In the genomic region with DNA sequence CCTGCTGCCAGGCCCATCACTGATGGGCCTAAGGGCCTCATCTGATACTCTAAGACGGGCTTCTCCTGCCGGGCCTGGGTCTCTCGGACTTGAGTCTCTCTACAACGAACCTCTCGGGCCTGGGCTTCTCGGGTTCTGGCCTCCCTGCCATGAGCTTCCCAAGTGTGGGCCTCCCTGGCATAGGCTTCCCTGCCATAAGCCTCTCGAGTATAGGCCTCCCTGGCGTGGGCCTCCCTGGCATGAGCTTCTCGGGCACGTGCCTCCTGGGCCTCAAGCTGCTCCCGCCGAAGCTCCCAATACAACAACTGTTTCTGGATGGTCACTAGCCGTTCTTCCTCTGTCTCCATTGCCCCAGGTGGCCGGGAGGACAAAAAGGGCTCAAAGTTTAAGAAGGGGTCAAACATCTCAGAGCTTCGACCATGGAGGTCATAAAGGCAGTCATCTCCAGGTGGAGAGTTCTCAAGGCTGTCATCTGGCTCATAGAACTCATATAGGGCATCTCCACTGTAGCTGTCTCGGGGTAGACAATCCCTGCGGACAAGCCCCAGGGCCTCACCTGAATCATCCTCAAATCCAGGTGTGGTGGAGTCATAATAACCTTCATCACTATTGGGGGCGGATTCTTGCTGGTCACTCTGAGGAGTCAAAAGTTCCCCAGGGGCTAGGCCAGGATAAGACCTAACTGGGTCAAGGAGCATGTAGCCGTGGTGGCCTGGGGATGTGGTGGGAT, we compare ENCODE assay signal across 19 cellular contexts. TPM values are rescaled to one million over a fixed set of nuclear protein-coding genes. Genes with fewer than 3 reads are reported as not detected.
DNase-seq lines count a peak whose midpoint lies in the region; ATAC-seq, FAIRE-seq and TF ChIP-seq lines count a peak whose summit lies in the region.
"Had no signal": no experiment of that assay in that cellular context is flagged by ENCODE, and none has a peak within 500 bp of the region (broad histone marks: within the 10 kb centered on the region; RNA-seq: fewer than 3 reads in every experiment).

No MANE protein-coding gene starts in this region.

- H3K4me3 ChIP-seq in HepG2 (replicated peaks in 1 of 3; ENCODE audit: insufficient read depth in 1 of 3, low read depth in 2 of 3, low read length in 3 of 3) (no peak overlapping the region), right lobe of liver (no peak overlapping the region), K562 (no peak overlapping the region)
- H3K4me3 ChIP-seq: BLaER1 treated with 17β-estradiol and CSF1 and Interleukin-3, amounts not matched to agents 10 nM and 100 nM; GM23338 had no signal

- H3K4me2 ChIP-seq in HepG2 (ENCODE audit: low read depth, low read length) (no peak overlapping the region), K562 (ENCODE audit: insufficient read depth, low read length) (no peak overlapping the region)
- H3K4me2 ChIP-seq: BLaER1 treated with 17β-estradiol and CSF1 and Interleukin-3, amounts not matched to agents 10 nM and 100 nM; GM23338 had no signal

- no peak overlapping the region for H3K27ac Mint-ChIP-seq in osteocyte (ENCODE audit: unreplicated experiment)
- H3K27ac Mint-ChIP-seq: CD4-positive, CD25-positive, alpha-beta regulatory T cell; GM23338; H9 had no signal

- CTCF ChIA-PET in HepG2 (lab: Yijun Ruan, JAX; ENCODE audit: low intra/inter-chr PET ratio, low total read pairs): no interaction called here
- CTCF ChIA-PET in K562 (lab: Yijun Ruan, JAX; ENCODE audit: low intra/inter-chr PET ratio): no interaction called here

- no peaks in the 10 kb centered on the region for H3K4me1 Mint-ChIP-seq in osteocyte (ENCODE audit: unreplicated experiment)

- H3K9ac ChIP-seq in HepG2 (ENCODE audit: insufficient read depth, low read depth, low read length): no peak overlapping the region
- no peak overlapping the region for H3K9ac ChIP-seq in K562 (ENCODE audit: insufficient read depth in 1 of 2, low read depth in 2 of 2, low read length in 2 of 2)
- H3K9ac ChIP-seq: BLaER1 treated with 17β-estradiol and CSF1 and Interleukin-3, amounts not matched to agents 10 nM and 100 nM had no signal

- H4K20me1 ChIP-seq in HepG2 (ENCODE audit: insufficient read depth, low read length) (no peaks in the 10 kb centered on the region), K562 (replicated peaks; ENCODE audit: control insufficient read depth, insufficient read depth, low read length) (no peaks in the 10 kb centered on the region)

- H3K27me3 ChIP-seq in HepG2 (ENCODE audit: control insufficient read depth in 1 of 2, insufficient read depth in 2 of 2, low read length in 2 of 2): no peaks in the 10 kb centered on the region
- no peaks in the 10 kb centered on the region for H3K27me3 ChIP-seq in right lobe of liver
- H3K27me3 ChIP-seq in K562 (ENCODE audit: control insufficient read depth in 2 of 2, insufficient read depth in 2 of 2, low read length in 2 of 2): no peaks in the 10 kb centered on the region

- POLR2A ChIA-PET in HepG2 (lab: Yijun Ruan, JAX): no interaction called here
- POLR2A ChIA-PET in K562 (lab: Yijun Ruan, JAX): no interaction called here

- in situ Hi-C loops in HepG2 (cut with HindIII; ENCODE audit: extremely low pct_ligation_motif_present, low pct_unique_long_range_greater_than_20kb) (no loop called here), K562 (cut with MboI) (no loop called here)

- DNase-seq in HepG2 (ENCODE audit: low spot score): no peak
- no peak for DNase-seq in right lobe of liver
- no peak for DNase-seq in K562 (ENCODE audit: extremely low read depth in 1 of 4, low spot score in 3 of 4)
- DNase-seq in osteocyte (ENCODE audit: extremely low spot score, unreplicated experiment): peak; percentile 81
- no peak for DNase-seq in caudate nucleus (lab: John Stamatoyannopoulos, UW)
- DNase-seq: ACHN; Calu3; CD4-positive, CD25-positive, alpha-beta regulatory T cell; DMS79; H9; KBM-7 had no signal

- 100% methylated on average over 4 of the region's 19 CpGs for WGBS in HepG2 (ENCODE audit: low lambda C conversion rate)
- 40% methylated on average over 2 of the region's 19 CpGs for WGBS in right lobe of liver (ENCODE audit: insufficient coverage, low coverage, low lambda C conversion rate, missing lambda C conversion rate)
- WGBS in K562 (ENCODE audit: insufficient coverage, low coverage, missing lambda C conversion rate): 60% methylated on average over 8 of the region's 19 CpGs

- H3K4me3 Mint-ChIP-seq in osteocyte (ENCODE audit: unreplicated experiment): no peak overlapping the region
- H3K4me3 Mint-ChIP-seq: CD4-positive, CD25-positive, alpha-beta regulatory T cell; GM23338; H9 had no signal

- TF ChIP-seq RAD21 in HepG2 (CRISPR knock-in tag; IDR thresholded peaks at IDR 0.05): no peak
- TF ChIP-seq RAD21 in K562 (CRISPR knock-in tag; conservative IDR thresholded peaks at IDR 0.05 in 1 of 2, IDR thresholded peaks at IDR 0.05 in 1 of 2): no peak

- H3K4me1 ChIP-seq in HepG2 (ENCODE audit: insufficient read depth, low read length): peaks cover 12% of the 10 kb centered on the region
- H3K4me1 ChIP-seq in right lobe of liver: no peaks in the 10 kb centered on the region
- no peaks in the 10 kb centered on the region for H3K4me1 ChIP-seq in K562 (replicated peaks in 1 of 2; ENCODE audit: control insufficient read depth in 2 of 2, insufficient read depth in 2 of 2, low read length in 2 of 2)
- H3K4me1 ChIP-seq: BLaER1 treated with 17β-estradiol and CSF1 and Interleukin-3, amounts not matched to agents 10 nM and 100 nM had no signal

- H3K9me3 ChIP-seq in HepG2 (ENCODE audit: low read length) (no peaks in the 10 kb centered on the region), right lobe of liver (no peaks in the 10 kb centered on the region), K562 (replicated peaks; ENCODE audit: control insufficient read depth, insufficient read depth, low read depth, low read length) (no peaks in the 10 kb centered on the region)
- H3K9me3 ChIP-seq: BLaER1 treated with 17β-estradiol and CSF1 and Interleukin-3, amounts not matched to agents 10 nM and 100 nM had no signal

- FAIRE-seq in HepG2 (lab: Jason Lieb, UNC): no peak
- no peak for FAIRE-seq in K562 (lab: Jason Lieb, UNC)
- FAIRE-seq: GM12891 had no signal

- H3K9me3 Mint-ChIP-seq in osteocyte (ENCODE audit: unreplicated experiment): peaks cover 3% of the 10 kb centered on the region
- H3K9me3 Mint-ChIP-seq: GM23338 had no signal

- H3K36me3 ChIP-seq in HepG2 (replicated peaks in 1 of 2; ENCODE audit: control insufficient read depth in 1 of 2, insufficient read depth in 2 of 2, low read length in 2 of 2) (peaks cover 1 to 3% of the 10 kb centered on the region in 2 experiments; a peak in 3 of 5 replicates), right lobe of liver (no peaks in the 10 kb centered on the region), K562 (ENCODE audit: control insufficient read depth, insufficient read depth, low read length) (peaks cover 2% of the 10 kb centered on the region; the same call in 1 of the 3 replicates)

- intact Hi-C loops in HepG2 (cut with micrococcal nuclease; ENCODE audit: unreplicated experiment) (no loop called here), right lobe of liver (cut with DNase I) (no loop called here), K562 (cut with micrococcal nuclease) (no loop called here)

- no peak overlapping the region for H3K27ac ChIP-seq in HepG2 (ENCODE audit: extremely low read length, insufficient read depth, low read length)
- H3K27ac ChIP-seq in right lobe of liver: no peak overlapping the region
- H3K27ac ChIP-seq in K562 (ENCODE audit: extremely low read depth, low read depth, low read length): no peak overlapping the region
- H3K27ac ChIP-seq in caudate nucleus (ENCODE audit: low read depth, low read length): no peak overlapping the region
- H3K27ac ChIP-seq: BLaER1 treated with 17β-estradiol and CSF1 and Interleukin-3, amounts not matched to agents 10 nM and 100 nM; HL-60 had no signal

- TF ChIP-seq POLR2A in HepG2 (IDR thresholded peaks at IDR 0.05; ENCODE audit: insufficient read depth in 1 of 2, low read depth in 2 of 2, low read length in 2 of 2) (no peak), right lobe of liver (IDR thresholded peaks at IDR 0.05) (no peak), K562 (conservative IDR thresholded peaks at IDR 0.05) (no peak)

- no peak overlapping the region for H2AFZ ChIP-seq in HepG2 (ENCODE audit: low read length)
- no peak overlapping the region for H2AFZ ChIP-seq in K562 (ENCODE audit: low read depth, low read length)
- H2AFZ ChIP-seq: GM23338 had no signal

- no peak for TF ChIP-seq CTCF in HepG2 (CRISPR knock-in tag; IDR thresholded peaks at IDR 0.05)
- TF ChIP-seq CTCF in right lobe of liver (IDR thresholded peaks at IDR 0.05): no peak
- TF ChIP-seq CTCF in K562 (IDR thresholded peaks at IDR 0.05 in 2 of 3, conservative IDR thresholded peaks at IDR 0.05 in 1 of 3; ENCODE audit: insufficient read depth in 2 of 3, low read depth in 1 of 3, low read length in 3 of 3): no peak
- TF ChIP-seq CTCF in osteocyte (IDR thresholded peaks at IDR 0.05): no peak

- H3K79me2 ChIP-seq in HepG2 (ENCODE audit: insufficient read depth, low read length) (no peaks in the 10 kb centered on the region), K562 (ENCODE audit: control insufficient read depth, insufficient read depth, low read length) (no peaks in the 10 kb centered on the region)

- ATAC-seq in HepG2 (no peak), right lobe of liver (no peak), K562 (no peak), HG02938 (IDR thresholded peaks at IDR 0.05; ENCODE audit: unreplicated experiment) (no peak), GM18502 (IDR thresholded peaks at IDR 0.05; ENCODE audit: poor library complexity, unreplicated experiment) (no peak)
- ATAC-seq: GM23338 had no signal

- TF ChIP-seq EP300 in HepG2 (IDR thresholded peaks at IDR 0.05; ENCODE audit: low read depth in 2 of 2, low read length in 2 of 2): no peak
- TF ChIP-seq EP300 in HepG2 (CRISPR knock-in tag; IDR thresholded peaks at IDR 0.05; ENCODE audit: borderline replicate concordance): no peak
- TF ChIP-seq EP300 in K562 (IDR thresholded peaks at IDR 0.05; ENCODE audit: low read length): no peak

- BruUV-seq in HepG2 (replicated peaks; lab: Mats Ljungman, UMichigan) (TSS peak; percentile 20), K562 (replicated peaks; lab: Mats Ljungman, UMichigan) (TSS peak; percentile 25)

- H3K9me1 ChIP-seq in K562 (ENCODE audit: control insufficient read depth, insufficient read depth, low read length): no peaks in the 10 kb centered on the region

- peaks cover 7% of the 10 kb centered on the region for H3K36me3 Mint-ChIP-seq in osteocyte (ENCODE audit: unreplicated experiment)

- no peaks in the 10 kb centered on the region for H3K27me3 Mint-ChIP-seq in osteocyte (ENCODE audit: unreplicated experiment)
- H3K27me3 Mint-ChIP-seq: CD4-positive, CD25-positive, alpha-beta regulatory T cell had no signal

RNA-seq across cellular contexts. Expression of gene AMER1, which starts 14.1 kb away (rescaled TPM):
- 10.4 and 10.8 TPM in 2 replicates for total RNA-seq in HepG2 (2016; rRNA removed; fragmentation: Illumina TruSeq; extraction: Trizol)
- total RNA-seq in HepG2 (2016; cell fraction: cytosol; rRNA removed; fragmentation: Illumina TruSeq; extraction: Trizol; ENCODE audit: low read depth): 0.61 and 0.71 TPM in 2 replicates
- 9.1 and 10.4 TPM in 2 replicates for total RNA-seq in HepG2 (2016; cell fraction: insoluble cytoplasmic fraction; rRNA removed; fragmentation: Illumina TruSeq; extraction: Trizol)
- 3.6 and 3.8 TPM in 2 replicates for total RNA-seq in HepG2 (2016; cell fraction: membrane; rRNA removed; fragmentation: Illumina TruSeq; extraction: Trizol)
- 11.8 and 13.9 TPM in 2 replicates for total RNA-seq in HepG2 (2016; cell fraction: nucleus; rRNA removed; fragmentation: Illumina TruSeq; extraction: Trizol)
- polyA plus RNA-seq in HepG2 (2011; rRNA removed): 2.8 and 3.1 TPM in 2 replicates
- 1.6 and 2.0 TPM in 2 replicates for polyA plus RNA-seq in HepG2 (2011; cell fraction: cytosol; rRNA removed)
- 4.2 and 4.7 TPM in 2 replicates for polyA plus RNA-seq in HepG2 (2011; cell fraction: nucleus; rRNA removed)
- polyA plus RNA-seq in HepG2 (2012): 3.6 and 4.0 TPM in 2 replicates
- polyA plus RNA-seq in HepG2 (2016; cell fraction: cytosol; fragmentation: Illumina TruSeq; extraction: Trizol; ENCODE audit: low read depth): 0.17 and 0.29 TPM in 2 replicates
- polyA plus RNA-seq in HepG2 (2016; cell fraction: insoluble cytoplasmic fraction; fragmentation: Illumina TruSeq; extraction: Trizol; ENCODE audit: low read depth): 5.3 and 6.3 TPM in 2 replicates
- polyA plus RNA-seq in HepG2 (2016; cell fraction: membrane; fragmentation: Illumina TruSeq; extraction: Trizol; ENCODE audit: low read depth): 1.0 and 1.1 TPM in 2 replicates
- 9.9 and 11.4 TPM in 2 replicates for polyA plus RNA-seq in HepG2 (2016; cell fraction: nucleus; fragmentation: Illumina TruSeq; extraction: Trizol; ENCODE audit: insufficient read depth, low read depth)
- polyA minus RNA-seq in HepG2 (2011; rRNA and poly(A)+ RNA removed; ENCODE audit: low replicate concordance): 8.5 and 12.3 TPM in 2 replicates
- polyA minus RNA-seq in HepG2 (2011; cell fraction: cytosol; rRNA and poly(A)+ RNA removed): 2.5 and 3.5 TPM in 2 replicates
- polyA minus RNA-seq in HepG2 (2011; cell fraction: nucleus; rRNA and poly(A)+ RNA removed): 7.6 and 9.1 TPM in 2 replicates
- total RNA-seq in right lobe of liver: 1 to 10 TPM; 1.6 to 4.9 (median 2.6) TPM
- 5.1 and 6.5 TPM in 2 replicates for total RNA-seq in K562 (2011; cell fraction: chromatin; rRNA removed; ENCODE audit: low replicate concordance)
- total RNA-seq in K562 (2011; cell fraction: nucleolus; rRNA removed): 3.9 and 4.3 TPM in 2 replicates
- total RNA-seq in K562 (2011; cell fraction: nucleoplasm; rRNA removed): 5.2 and 5.6 TPM in 2 replicates
- total RNA-seq in K562 (2014; rRNA removed): 3.0 and 4.2 TPM in 2 replicates
- 3.5 TPM in 2 replicates for total RNA-seq in K562 (2014; rRNA removed; fragmentation: Illumina TruSeq; extraction: Trizol)
- 4.3 and 4.6 TPM in 2 replicates for total RNA-seq in K562 (2015; rRNA removed; fragmentation: Illumina TruSeq; extraction: Trizol)
- 4.6 and 5.0 TPM in 2 replicates for total RNA-seq in K562 (2021)
- 1.6 and 2.3 TPM in 2 replicates for polyA plus RNA-seq in K562 (2011; rRNA removed)
- 1.4 and 1.8 TPM in 2 replicates for polyA plus RNA-seq in K562 (2011; cell fraction: cytosol; rRNA removed)
- 1.4 and 2.2 TPM in 2 replicates for polyA plus RNA-seq in K562 (2011; cell fraction: nucleus; rRNA removed)
- polyA plus RNA-seq in K562 (2012): 0.96 and 2.5 TPM in 2 replicates
- 3.8 and 4.6 TPM in 2 replicates for polyA plus RNA-seq in K562 (2014; fragmentation: Illumina TruSeq; extraction: Trizol)
- under 1 TPM; 0.29 to 0.46 TPM for polyA plus RNA-seq in K562 (2014; fragmentation: Nextera tagmentation; extraction: Ambion mirVana)
- 2.3 and 3.5 TPM in 2 replicates for polyA plus RNA-seq in K562 (2014; rRNA removed)
- polyA minus RNA-seq in K562 (2011; rRNA and poly(A)+ RNA removed): 3.3 and 4.9 TPM in 2 replicates
- polyA minus RNA-seq in K562 (2011; cell fraction: cytosol; rRNA and poly(A)+ RNA removed): 2.2 and 2.9 TPM in 2 replicates
- polyA minus RNA-seq in K562 (2011; cell fraction: nucleus; rRNA and poly(A)+ RNA removed): 1.9 and 2.3 TPM in 2 replicates
- total RNA-seq in osteocyte: 4.8 and 5.0 TPM in 2 replicates

RNA-seq across cellular contexts. Expression of gene ASB12, which starts 39.0 kb away (rescaled TPM):
- not detected in 2 replicates for total RNA-seq in HepG2 (2016; rRNA removed; fragmentation: Illumina TruSeq; extraction: Trizol)
- total RNA-seq in HepG2 (2016; cell fraction: cytosol; rRNA removed; fragmentation: Illumina TruSeq; extraction: Trizol; ENCODE audit: low read depth): not detected in 2 replicates
- total RNA-seq in HepG2 (2016; cell fraction: insoluble cytoplasmic fraction; rRNA removed; fragmentation: Illumina TruSeq; extraction: Trizol): not detected in 2 replicates
- not detected in 2 replicates for total RNA-seq in HepG2 (2016; cell fraction: membrane; rRNA removed; fragmentation: Illumina TruSeq; extraction: Trizol)
- total RNA-seq in HepG2 (2016; cell fraction: nucleus; rRNA removed; fragmentation: Illumina TruSeq; extraction: Trizol): not detected in 2 replicates
- polyA plus RNA-seq in HepG2 (2011; rRNA removed): 0.05 TPM in 1 of 2 replicates, not detected in the other
- polyA plus RNA-seq in HepG2 (2011; cell fraction: cytosol; rRNA removed): not detected in 2 replicates
- not detected in 2 replicates for polyA plus RNA-seq in HepG2 (2011; cell fraction: nucleus; rRNA removed)
- polyA plus RNA-seq in HepG2 (2012): not detected in 2 replicates
- polyA plus RNA-seq in HepG2 (2016; cell fraction: cytosol; fragmentation: Illumina TruSeq; extraction: Trizol; ENCODE audit: low read depth): not detected in 2 replicates
- polyA plus RNA-seq in HepG2 (2016; cell fraction: insoluble cytoplasmic fraction; fragmentation: Illumina TruSeq; extraction: Trizol; ENCODE audit: low read depth): not detected in 2 replicates
- not detected in 2 replicates for polyA plus RNA-seq in HepG2 (2016; cell fraction: membrane; fragmentation: Illumina TruSeq; extraction: Trizol; ENCODE audit: low read depth)
- polyA plus RNA-seq in HepG2 (2016; cell fraction: nucleus; fragmentation: Illumina TruSeq; extraction: Trizol; ENCODE audit: insufficient read depth, low read depth): not detected in 2 replicates
- polyA minus RNA-seq in HepG2 (2011; rRNA and poly(A)+ RNA removed; ENCODE audit: low replicate concordance): not detected in 2 replicates
- not detected in 2 replicates for polyA minus RNA-seq in HepG2 (2011; cell fraction: cytosol; rRNA and poly(A)+ RNA removed)
- polyA minus RNA-seq in HepG2 (2011; cell fraction: nucleus; rRNA and poly(A)+ RNA removed): not detected in 2 replicates
- total RNA-seq in right lobe of liver: under 1 TPM in 1 of 6 experiments, not detected in 5; 0.18 TPM
- total RNA-seq in K562 (2011; cell fraction: chromatin; rRNA removed; ENCODE audit: low replicate concordance): 0.39 TPM in 1 of 2 replicates, not detected in the other
- total RNA-seq in K562 (2011; cell fraction: nucleolus; rRNA removed): 0.33 and 0.39 TPM in 2 replicates
- total RNA-seq in K562 (2011; cell fraction: nucleoplasm; rRNA removed): 0.46 TPM in 1 of 2 replicates, not detected in the other
- total RNA-seq in K562 (2014; rRNA removed): not detected in 2 replicates
- total RNA-seq in K562 (2014; rRNA removed; fragmentation: Illumina TruSeq; extraction: Trizol): 0.26 TPM in 1 of 2 replicates, not detected in the other
- total RNA-seq in K562 (2015; rRNA removed; fragmentation: Illumina TruSeq; extraction: Trizol): 0.14 TPM in 1 of 2 replicates, not detected in the other
- total RNA-seq in K562 (2021): 0.18 and 0.33 TPM in 2 replicates
- 0.37 and 0.53 TPM in 2 replicates for polyA plus RNA-seq in K562 (2011; rRNA removed)
- polyA plus RNA-seq in K562 (2011; cell fraction: cytosol; rRNA removed): 0.35 and 1.5 TPM in 2 replicates
- 0.48 and 1.0 TPM in 2 replicates for polyA plus RNA-seq in K562 (2011; cell fraction: nucleus; rRNA removed)
- polyA plus RNA-seq in K562 (2012): 0.22 and 0.42 TPM in 2 replicates
- polyA plus RNA-seq in K562 (2014; fragmentation: Illumina TruSeq; extraction: Trizol): 0.21 and 0.24 TPM in 2 replicates
- under 1 TPM; 0.53 to 0.70 TPM for polyA plus RNA-seq in K562 (2014; fragmentation: Nextera tagmentation; extraction: Ambion mirVana)
- polyA plus RNA-seq in K562 (2014; rRNA removed): 0.12 and 0.20 TPM in 2 replicates
- polyA minus RNA-seq in K562 (2011; rRNA and poly(A)+ RNA removed): 0.51 and 0.53 TPM in 2 replicates
- not detected in 2 replicates for polyA minus RNA-seq in K562 (2011; cell fraction: cytosol; rRNA and poly(A)+ RNA removed)
- 0.22 TPM in 1 of 2 replicates, not detected in the other for polyA minus RNA-seq in K562 (2011; cell fraction: nucleus; rRNA and poly(A)+ RNA removed)
- not detected in 2 replicates for total RNA-seq in osteocyte
- total RNA-seq: A172; Calu3; CD4-positive, CD25-positive, alpha-beta regulatory T cell; G401 had no signal
